Comparison of ENCODE assay signal across 31 cellular contexts in genomic region chr4:26490980-26491284, GRCh38. TPM values are rescaled to one million over a fixed set of nuclear protein-coding genes. Genes with fewer than 3 reads are reported as not detected.
"Had no signal": no experiment of that assay in that cellular context is flagged by ENCODE, and none has a peak within 500 bp of the region (broad histone marks: within the 10 kb centered on the region; RNA-seq: fewer than 3 reads in every experiment).

No MANE protein-coding gene starts in this region.

- ATAC-seq: left colon; left lung; lower lobe of right lung; naive thymus-derived CD8-positive, alpha-beta T cell; sciatic nerve; stimulated activated naive B cell treated with anti-CD40 and anti-IgM and Interleukin-4, amounts not matched to agents 10 μg/mL and 1 μg/mL and 100 μg/mL, for 72 hours; stimulated activated naive CD8-positive, alpha-beta T cell treated with anti-CD3 and anti-CD28 coated beads, Interleukin-15, Interleukin-2, amounts not matched to agents 100 U/mL and 50 U/mL, for 24 hours had no signal

- H3K4me1 ChIP-seq: left lung, lower lobe of right lung, right atrium auricular region, testis, thyroid gland, transverse colon, upper lobe of left lung, vagina had no signal

- H3K27me3 ChIP-seq: left lung, ovary, right atrium auricular region, testis, thyroid gland, transverse colon, upper lobe of left lung, vagina had no signal

- H3K9me3 ChIP-seq: left lung, lower lobe of right lung, ovary, right atrium auricular region, stomach, testis, thyroid gland, transverse colon, upper lobe of left lung, vagina had no signal

- H3K27ac Mint-ChIP-seq: immature natural killer cell; naive thymus-derived CD8-positive, alpha-beta T cell; nephron; progenitor cell of endocrine pancreas; stimulated activated naive B cell treated with anti-CD40 and anti-IgM and Interleukin-4, amounts not matched to agents 10 μg/mL and 1 μg/mL and 100 μg/mL, for 72 hours had no signal

- H3K36me3 Mint-ChIP-seq: immature natural killer cell; naive thymus-derived CD8-positive, alpha-beta T cell; stimulated activated naive B cell treated with anti-CD40 and anti-IgM and Interleukin-4, amounts not matched to agents 10 μg/mL and 1 μg/mL and 100 μg/mL, for 72 hours had no signal

- H3K4me3 Mint-ChIP-seq: immature natural killer cell; naive thymus-derived CD8-positive, alpha-beta T cell; nephron; stimulated activated naive B cell treated with anti-CD40 and anti-IgM and Interleukin-4, amounts not matched to agents 10 μg/mL and 1 μg/mL and 100 μg/mL, for 72 hours had no signal

- H3K36me3 ChIP-seq: left lung, lower lobe of right lung, ovary, right atrium auricular region, stomach, thyroid gland, transverse colon, upper lobe of left lung, vagina had no signal

- FAIRE-seq: islet of Langerhans, kidney had no signal

- H3K27ac ChIP-seq: left lung, lower lobe of right lung, ovary, right atrium auricular region, skin epidermis, testis, thyroid gland, transverse colon, upper lobe of left lung, vagina had no signal

- H3K4me3 ChIP-seq: left lung, lower lobe of right lung, ovary, right atrium auricular region, skin epidermis, testis, thyroid gland, transverse colon, upper lobe of left lung, vagina had no signal

- DNase-seq: immature natural killer cell; kidney; left colon; left lung; lower lobe of right lung; mammary epithelial cell; mesenchymal stem cell; naive thymus-derived CD8-positive, alpha-beta T cell; ovary; stimulated activated CD4-positive, alpha-beta T cell treated with anti-CD3 and anti-CD28 coated beads, Interleukin-12 subunit alpha, Interleukin-12 subunit beta, amount 100 ng/mL, for 4 hours; stimulated activated CD4-positive, alpha-beta T cell treated with anti-CD3 and anti-CD28 coated beads, Interleukin-15, amount 100 ng/mL, for 24 hours; stimulated activated CD4-positive, alpha-beta T cell treated with anti-CD3 and anti-CD28 coated beads, Interleukin-2, amount 100 ng/mL, for 24 hours; stimulated activated CD4-positive, alpha-beta T cell treated with anti-CD3 and anti-CD28 coated beads, Interleukin-4, amount 100 ng/mL, for 1 hour; stimulated activated naive B cell treated with anti-CD40 and anti-IgM and Interleukin-4, amounts not matched to agents 10 μg/mL and 1 μg/mL and 100 μg/mL, for 72 hours; stimulated activated naive CD8-positive, alpha-beta T cell treated with anti-CD3 and anti-CD28 coated beads, Interleukin-15, Interleukin-2, amounts not matched to agents 100 U/mL and 50 U/mL, for 24 hours; testis; thyroid gland; transverse colon; upper lobe of left lung had no signal

- H3K4me1 Mint-ChIP-seq: immature natural killer cell; naive thymus-derived CD8-positive, alpha-beta T cell; stimulated activated naive B cell treated with anti-CD40 and anti-IgM and Interleukin-4, amounts not matched to agents 10 μg/mL and 1 μg/mL and 100 μg/mL, for 72 hours had no signal

- H3K9me3 Mint-ChIP-seq: immature natural killer cell had no signal

RNA-seq across cellular contexts. Expression of gene CCKAR, which starts 0.6 kb away (rescaled TPM):
- total RNA-seq: kidney; left colon; left lung; liver; lower lobe of right lung; mammary epithelial cell; naive thymus-derived CD8-positive, alpha-beta T cell; omental fat pad; pulmonary artery endothelial cell; right atrium auricular region; sciatic nerve; thyroid gland; upper lobe of left lung had no signal
- polyA plus RNA-seq: immature natural killer cell; liver; mammary epithelial cell; naive thymus-derived CD8-positive, alpha-beta T cell; ovary; urinary bladder had no signal
